Comparison of ENCODE assay signal across 21 cellular contexts in genomic region chr3:187833799-187834578, GRCh38.
DNase-seq lines count a peak whose midpoint lies in the region; ATAC-seq, FAIRE-seq and TF ChIP-seq lines count a peak whose summit lies in the region.
"Had no signal": no experiment of that assay in that cellular context is flagged by ENCODE, and none has a peak within 500 bp of the region (broad histone marks: within the 10 kb centered on the region; RNA-seq: fewer than 3 reads in every experiment).

No MANE protein-coding gene starts in this region.

- no peak for ATAC-seq in GM21529 (IDR thresholded peaks at IDR 0.05; ENCODE audit: unreplicated experiment)
- ATAC-seq: left colon, natural killer cell, T-helper 17 cell had no signal

- no peak overlapping the region for H3K23ac ChIP-seq in H1 (ENCODE audit: insufficient read length)

- H3K18ac ChIP-seq in H1 (ENCODE audit: extremely low read depth, low read length) = no peak overlapping the region

- H3K14ac ChIP-seq in H1 (ENCODE audit: insufficient read length) = no peak overlapping the region

- no peak overlapping the region for H2BK5ac ChIP-seq in H1 (ENCODE audit: low read depth, low read length)

- 0 out of 2 replicates have a peak, but pooled peaks cover 2% of the 10 kb centered on the region for H3K27me3 ChIP-seq in OCI-LY3 (ENCODE audit: low read depth, low read length)
- H3K27me3 ChIP-seq in H1 (replicated peaks in 1 of 4; ENCODE audit: control insufficient read depth in 3 of 4, extremely low read depth in 1 of 4, insufficient read depth in 3 of 4, low read length in 3 of 4) = no peaks in the 10 kb centered on the region
- H3K27me3 ChIP-seq: ovary, right atrium auricular region, suprapubic skin had no signal

- CTCF ChIA-PET in activated CD4-positive, alpha-beta memory T cell treated with anti-CD3 and anti-CD28 coated beads for 36 hours (lab: Charles Lee) = interaction anchor here (1.0 kb wide), 1 partner anchor 86 kb away, joined by 3 read pairs; no protein-coding TSS in a partner anchor
- CTCF ChIA-PET in activated CD4-positive, alpha-beta memory T cell treated with anti-CD3 and anti-CD28 coated beads, Interleukin-2, amount 10 ng/mL, durations not matched to agents 7 days and 5 days (lab: Charles Lee) = no interaction called here
- CTCF ChIA-PET in H1 (lab: Charles Lee; ENCODE audit: partially characterized antibody) = no interaction called here

- H4K91ac ChIP-seq in H1 (replicated peaks; ENCODE audit: insufficient read length, low read length) = no peak overlapping the region

- WGBS in H1 (ENCODE audit: extremely low coverage in 1 of 2, insufficient coverage in 1 of 2, insufficient read length in 1 of 2, insufficient replicate concordance in 2 of 2, low coverage in 1 of 2, low lambda C conversion rate in 2 of 2, missing lambda C conversion rate in 1 of 2), 2 experiments = 86% methylated on average over 8 of the region's 9 CpGs; no CpG with 5 or more reads in 1 of the 2 experiments

- no peak overlapping the region for H2BK12ac ChIP-seq in H1 (ENCODE audit: low read depth, low read length)

- H3K36me3 ChIP-seq in OCI-LY3 (replicated peaks; ENCODE audit: low read depth, low read length) (no peaks in the 10 kb centered on the region), H1 (ENCODE audit: control insufficient read depth in 2 of 4, insufficient read depth in 4 of 4, low read length in 3 of 4) (no peaks in the 10 kb centered on the region)
- H3K36me3 ChIP-seq: ovary, right atrium auricular region, suprapubic skin, WERI-Rb-1 had no signal

- H4K20me1 ChIP-seq in OCI-LY3 (ENCODE audit: insufficient read depth, low read length) (no peaks in the 10 kb centered on the region), H1 (replicated peaks in 1 of 2; ENCODE audit: control insufficient read depth in 1 of 2, insufficient read depth in 2 of 2, low read length in 2 of 2) (no peaks in the 10 kb centered on the region)

- H2BK15ac ChIP-seq in H1 (ENCODE audit: low read length) = no peak overlapping the region

- H3K4me3 ChIP-seq in OCI-LY3 (ENCODE audit: low read length) = peak overlapping the region; percentile 1; the same call in 1 of the 2 replicates
- H3K4me3 ChIP-seq in H1 (ENCODE audit: extremely low read depth in 1 of 4, insufficient read depth in 2 of 4, low read depth in 3 of 4, low read length in 4 of 4) = no peak overlapping the region
- H3K4me3 ChIP-seq: ovary, right atrium auricular region, suprapubic skin had no signal

- H3K9ac ChIP-seq in OCI-LY3 (ENCODE audit: low read length) = peak overlapping the region; percentile 14; the same call in 1 of the 2 replicates
- H3K9ac ChIP-seq in H1 (replicated peaks in 1 of 4; ENCODE audit: extremely low read depth in 1 of 4, low read depth in 3 of 4, low read length in 3 of 4) = no peak overlapping the region

- H2BK120ac ChIP-seq in H1 (replicated peaks; ENCODE audit: low read depth, low read length) = no peak overlapping the region

- intact Hi-C loops in activated CD4-positive, alpha-beta memory T cell treated with anti-CD3 and anti-CD28 coated beads for 36 hours (cut with micrococcal nuclease) = loop anchor here (1.0 to 2.0 kb wide), 2 partner anchors 27 to 87 kb away; no protein-coding TSS in a partner anchor

- peak overlapping the region; percentile 25 for H3K27ac Mint-ChIP-seq in activated CD4-positive, alpha-beta memory T cell treated with anti-CD3 and anti-CD28 coated beads for 36 hours
- no peak overlapping the region for H3K27ac Mint-ChIP-seq in activated CD4-positive, alpha-beta memory T cell treated with anti-CD3 and anti-CD28 coated beads, Interleukin-2, amount 10 ng/mL, durations not matched to agents 7 days and 5 days
- H3K27ac Mint-ChIP-seq: CD14-positive monocyte, natural killer cell, T-helper 17 cell had no signal

- H3K79me1 ChIP-seq in H1 (ENCODE audit: low read depth, low read length) = no peaks in the 10 kb centered on the region

- FAIRE-seq in H1 (lab: Jason Lieb, UNC) = no peak

- H3K4me3 Mint-ChIP-seq in activated CD4-positive, alpha-beta memory T cell treated with anti-CD3 and anti-CD28 coated beads for 36 hours = no peak overlapping the region
- no peak overlapping the region for H3K4me3 Mint-ChIP-seq in activated CD4-positive, alpha-beta memory T cell treated with anti-CD3 and anti-CD28 coated beads, Interleukin-2, amount 10 ng/mL, durations not matched to agents 7 days and 5 days
- H3K4me3 Mint-ChIP-seq: CD14-positive monocyte, natural killer cell, T-helper 17 cell had no signal

- H2AFZ ChIP-seq in OCI-LY3 (ENCODE audit: low read depth, low read length) (no peak overlapping the region), H1 (ENCODE audit: low read length) (no peak overlapping the region)

- H3K9me3 ChIP-seq in OCI-LY3 (ENCODE audit: insufficient read depth, low read length) = no peaks in the 10 kb centered on the region
- H3K9me3 ChIP-seq in H1 (ENCODE audit: insufficient read depth in 2 of 2, low read depth in 1 of 2, low read length in 1 of 2) = no peaks in the 10 kb centered on the region
- H3K9me3 ChIP-seq: ovary, suprapubic skin had no signal

- peak overlapping the region; percentile 33 for H3K4me2 ChIP-seq in OCI-LY3 (ENCODE audit: low read length)
- no peak overlapping the region for H3K4me2 ChIP-seq in H1 (ENCODE audit: insufficient read depth in 1 of 2, low read depth in 2 of 2, low read length in 2 of 2)

- no peak for TF ChIP-seq RAD21 in H1 (IDR thresholded peaks at IDR 0.05 in 1 of 2, conservative IDR thresholded peaks at IDR 0.05 in 1 of 2; ENCODE audit: low read depth in 2 of 2, low read length in 2 of 2)

- H3K4me1 Mint-ChIP-seq in activated CD4-positive, alpha-beta memory T cell treated with anti-CD3 and anti-CD28 coated beads for 36 hours (ENCODE audit: low read depth) = peaks cover 22% of the 10 kb centered on the region
- peaks cover 22% of the 10 kb centered on the region for H3K4me1 Mint-ChIP-seq in activated CD4-positive, alpha-beta memory T cell treated with anti-CD3 and anti-CD28 coated beads, Interleukin-2, amount 10 ng/mL, durations not matched to agents 7 days and 5 days

- TF ChIP-seq CTCF in OCI-LY3 (IDR thresholded peaks at IDR 0.05; ENCODE audit: low read depth, low read length) (no peak), H1 (IDR thresholded peaks at IDR 0.05; ENCODE audit: control extremely low read depth in 1 of 3, insufficient read depth in 1 of 3, low read depth in 1 of 3, low read length in 3 of 3) (no peak)

- peaks cover 33% of the 10 kb centered on the region for H3K4me1 ChIP-seq in OCI-LY3 (ENCODE audit: low read length)
- H3K4me1 ChIP-seq in H1 (replicated peaks in 1 of 4; ENCODE audit: control insufficient read depth in 3 of 4, insufficient read depth in 4 of 4, low read length in 3 of 4) = no peaks in the 10 kb centered on the region
- H3K4me1 ChIP-seq: right atrium auricular region had no signal

- H3K27ac ChIP-seq in OCI-LY3 (ENCODE audit: low read length) (peak overlapping the region; percentile 31), H1 (ENCODE audit: low read depth, low read length) (no peak overlapping the region)
- H3K27ac ChIP-seq: ovary, right atrium auricular region, suprapubic skin, WERI-Rb-1 had no signal

- peaks cover 5% of the 10 kb centered on the region for H3K36me3 Mint-ChIP-seq in activated CD4-positive, alpha-beta memory T cell treated with anti-CD3 and anti-CD28 coated beads for 36 hours
- H3K36me3 Mint-ChIP-seq in activated CD4-positive, alpha-beta memory T cell treated with anti-CD3 and anti-CD28 coated beads, Interleukin-2, amount 10 ng/mL, durations not matched to agents 7 days and 5 days (ENCODE audit: low read depth) = peaks cover 16% of the 10 kb centered on the region

- peak overlapping the region; percentile 1; the same call in 1 of the 2 replicates for H4K8ac ChIP-seq in H1 (ENCODE audit: extremely low read depth, insufficient read depth, low read length)

- no peak for TF ChIP-seq EP300 in H1 (IDR thresholded peaks at IDR 0.05; ENCODE audit: borderline replicate concordance in 1 of 2, low read depth in 2 of 2, low read length in 2 of 2)

- no peaks in the 10 kb centered on the region; the same call in 1 of the 2 replicates for H3K23me2 ChIP-seq in H1 (ENCODE audit: low read depth, low read length)

- no peak overlapping the region for H2BK20ac ChIP-seq in H1 (ENCODE audit: low read length)

- no peak for TF ChIP-seq POLR2A in H1 (IDR thresholded peaks at IDR 0.05; ENCODE audit: control extremely low read depth in 1 of 2, low read depth in 2 of 2, low read length in 2 of 2)

- peak; percentile 70 for DNase-seq in activated CD4-positive, alpha-beta memory T cell treated with anti-CD3 and anti-CD28 coated beads for 36 hours
- no peak for DNase-seq in activated CD4-positive, alpha-beta memory T cell treated with anti-CD3 and anti-CD28 coated beads, Interleukin-2, amount 10 ng/mL, durations not matched to agents 7 days and 5 days
- DNase-seq in H1 (ENCODE audit: low read depth in 1 of 2, low spot score in 2 of 2) (peak in 1 of 2 experiments; percentile 30), NOMO-1 treated with DMSO at 0.1 percent for 48 hours (lab: John Stamatoyannopoulos, UW; ENCODE audit: unreplicated experiment) (no peak), NCI-H1092 treated with DMSO at 0.1 percent for 48 hours (lab: John Stamatoyannopoulos, UW) (no peak)
- DNase-seq in stimulated activated CD8-positive, alpha-beta memory T cell treated with anti-CD3 and anti-CD28 coated beads, Interleukin-7, amount 100 ng/mL, for 48 hours (ENCODE audit: extremely low read depth in 1 of 2, low read depth in 1 of 2) = peak; percentile 24 to 30
- DNase-seq: HCEC 1CT; head of caudate nucleus; left colon; natural killer cell; NCI-H1436; NCI-H510A treated with DMSO at 0.1 percent for 48 hours; NK-92 treated with Interleukin-12 subunit alpha and Interleukin-12 subunit beta, amount 100 ng/mL, for 24 hours; ovary; T-helper 17 cell; WERI-Rb-1 had no signal

- H3K4ac ChIP-seq in H1 (replicated peaks; ENCODE audit: insufficient read length, low read depth, low read length) = no peak overlapping the region

- no peak overlapping the region for H4K5ac ChIP-seq in H1 (ENCODE audit: insufficient read length, low read depth, low read length)

- H2AK5ac ChIP-seq in H1 (ENCODE audit: low read depth, low read length) = no peak overlapping the region

- no peak overlapping the region for H3K56ac ChIP-seq in H1 (replicated peaks; ENCODE audit: insufficient read length, low read depth, low read length)

- no peaks in the 10 kb centered on the region for H3K27me3 Mint-ChIP-seq in activated CD4-positive, alpha-beta memory T cell treated with anti-CD3 and anti-CD28 coated beads for 36 hours
- no peaks in the 10 kb centered on the region for H3K27me3 Mint-ChIP-seq in activated CD4-positive, alpha-beta memory T cell treated with anti-CD3 and anti-CD28 coated beads, Interleukin-2, amount 10 ng/mL, durations not matched to agents 7 days and 5 days
- H3K27me3 Mint-ChIP-seq: T-helper 17 cell had no signal

- H3K9me3 Mint-ChIP-seq in activated CD4-positive, alpha-beta memory T cell treated with anti-CD3 and anti-CD28 coated beads for 36 hours = peaks cover 11% of the 10 kb centered on the region
- H3K9me3 Mint-ChIP-seq in activated CD4-positive, alpha-beta memory T cell treated with anti-CD3 and anti-CD28 coated beads, Interleukin-2, amount 10 ng/mL, durations not matched to agents 7 days and 5 days = peaks cover 11% of the 10 kb centered on the region

- H3K79me2 ChIP-seq in OCI-LY3 (ENCODE audit: low read length) = no peaks in the 10 kb centered on the region
- H3K79me2 ChIP-seq in H1 (ENCODE audit: control insufficient read depth in 1 of 2, insufficient read depth in 2 of 2, low read length in 2 of 2) = no peaks in the 10 kb centered on the region

- POLR2A ChIA-PET in activated CD4-positive, alpha-beta memory T cell treated with anti-CD3 and anti-CD28 coated beads for 36 hours (lab: Charles Lee) = no interaction called here
- POLR2A ChIA-PET in activated CD4-positive, alpha-beta memory T cell treated with anti-CD3 and anti-CD28 coated beads, Interleukin-2, amount 10 ng/mL, durations not matched to agents 7 days and 5 days (lab: Charles Lee) = no interaction called here
- POLR2A ChIA-PET in H1 (lab: Charles Lee; ENCODE audit: partially characterized antibody) = no interaction called here

Comparison
In these comparisons a context has a peak if more than half of its experiments do, and no peak if none do; other contexts are left out.
1. DNase-seq: peak in activated CD4-positive, alpha-beta memory T cell treated with anti-CD3 and anti-CD28 coated beads for 36 hours (single experiment) and stimulated activated CD8-positive, alpha-beta memory T cell treated with anti-CD3 and anti-CD28 coated beads, Interleukin-7, amount 100 ng/mL, for 48 hours (2 of 2); none in activated CD4-positive, alpha-beta memory T cell treated with anti-CD3 and anti-CD28 coated beads, Interleukin-2, amount 10 ng/mL, durations not matched to agents 7 days and 5 days (single experiment), NOMO-1 treated with DMSO at 0.1 percent for 48 hours (single experiment) and NCI-H1092 treated with DMSO at 0.1 percent for 48 hours (single experiment).